Comparison of ENCODE assay signal across 8 cellular contexts in the genomic region with DNA sequence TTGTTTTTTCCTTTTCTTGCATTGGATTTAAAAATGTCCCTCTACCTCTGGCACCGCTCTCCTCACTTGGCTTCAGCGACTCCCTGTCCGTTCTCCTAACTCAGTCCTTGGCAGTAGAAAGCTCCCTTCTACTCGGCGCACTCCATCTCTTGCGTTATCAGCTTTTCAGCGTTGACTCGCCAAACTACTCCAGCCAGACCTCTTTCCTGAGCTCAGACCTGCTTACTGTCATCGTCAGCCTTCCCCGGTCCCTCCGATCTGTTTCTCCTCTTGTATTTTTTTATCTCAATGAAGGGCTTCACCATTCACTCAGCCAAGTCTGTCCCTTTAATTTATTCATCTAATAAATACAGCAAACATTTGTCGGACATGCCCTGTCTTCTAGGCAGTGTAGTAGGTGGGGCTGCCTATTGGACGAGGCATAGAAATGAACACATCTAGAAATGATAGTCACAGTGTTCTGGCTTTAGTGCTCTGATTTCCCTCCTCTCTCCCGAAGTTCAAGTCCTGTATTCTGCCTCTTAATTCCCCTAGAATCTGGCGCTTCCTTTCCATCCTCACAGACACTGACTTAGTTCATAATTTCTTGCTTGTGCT. TPM values are rescaled to one million over a fixed set of nuclear protein-coding genes. Genes with fewer than 3 reads are reported as not detected.
A peak's percentile ranks its signal among the peaks of the same experiment; 100 is the strongest.
DNase-seq lines count a peak whose midpoint lies in the region; ATAC-seq lines count a peak whose summit lies in the region.

No MANE protein-coding gene starts in this region.

- peak; percentile 4 for ATAC-seq in HG03135 (IDR thresholded peaks at IDR 0.05; ENCODE audit: unreplicated experiment)

- H3K9ac ChIP-seq in mucosa of stomach (ENCODE audit: low read length) = peak overlapping the region; percentile 65

- H3K27ac ChIP-seq in epithelial cell of prostate = peak overlapping the region; percentile 80

- H3K4me1 ChIP-seq in mucosa of stomach (ENCODE audit: control insufficient read depth, insufficient read depth, low read length) = peaks cover 6% of the 10 kb centered on the region

- no peaks in the 10 kb centered on the region for H3K27me3 ChIP-seq in mucosa of stomach (ENCODE audit: control insufficient read depth, insufficient read depth, low read length)

- H3K36me3 ChIP-seq in mucosa of stomach (ENCODE audit: control insufficient read depth, insufficient read depth, low read length) = no peaks in the 10 kb centered on the region

- peak overlapping the region; percentile 90 for H3K4me3 ChIP-seq in mucosa of stomach (ENCODE audit: low read length)

- H3K9me3 ChIP-seq in mucosa of stomach (ENCODE audit: control insufficient read depth, low read length) = no peaks in the 10 kb centered on the region

- DNase-seq in DMS79 treated with DMSO at 0.1 percent for 48 hours (lab: John Stamatoyannopoulos, UW) (peak; percentile 59), DMS79 (lab: John Stamatoyannopoulos, UW) (no peak), RPMI7951 (ENCODE audit: low read depth) (peak; percentile 46), epithelial cell of prostate (ENCODE audit: low read depth, low spot score) (no peak), D341Med (ENCODE audit: low spot score) (no peak), NCI-H2171 treated with DMSO at 0.1 percent for 48 hours (lab: John Stamatoyannopoulos, UW) (no peak)

RNA-seq across cellular contexts. Expression of a gene that starts 0.9 kb away (rescaled TPM):
- total RNA-seq in RPMI7951 (2014; rRNA removed; shearing (Covaris generic)) = 20.7 and 30.1 TPM in 2 replicates

RNA-seq across cellular contexts. Expression of a gene that starts 12.5 kb away (rescaled TPM):
- total RNA-seq in RPMI7951 (2014; rRNA removed; shearing (Covaris generic)) = 27.5 and 32.3 TPM in 2 replicates

RNA-seq across cellular contexts. Expression of a gene that starts 37.4 kb away (rescaled TPM):
- total RNA-seq in RPMI7951 (2014; rRNA removed; shearing (Covaris generic)) = 1.7 and 6.8 TPM in 2 replicates

Comparison
In these comparisons a context has a peak if more than half of its experiments do, and no peak if none do; other contexts are left out.
1. DNase-seq: peak in DMS79 treated with DMSO at 0.1 percent for 48 hours (single experiment) and RPMI7951 (single experiment); none in DMS79 (single experiment), epithelial cell of prostate (single experiment), D341Med (single experiment) and NCI-H2171 treated with DMSO at 0.1 percent for 48 hours (single experiment).